Comparison of ENCODE assay signal across 22 cellular contexts in genomic region chr17:80803451-80804428, GRCh38.
DNase-seq lines count a peak whose midpoint lies in the region; ATAC-seq, FAIRE-seq and TF ChIP-seq lines count a peak whose summit lies in the region.
"Had no signal": no experiment of that assay in that cellular context is flagged by ENCODE, and none has a peak within 500 bp of the region (broad histone marks: within the 10 kb centered on the region; RNA-seq: fewer than 3 reads in every experiment).

No MANE protein-coding gene starts in this region.

- H3K27me3 ChIP-seq in H7 (ENCODE audit: control insufficient read depth, insufficient read depth, low read length) (no peaks in the 10 kb centered on the region), bronchial epithelial cell (ENCODE audit: control insufficient read depth, insufficient read depth, low read length) (no peaks in the 10 kb centered on the region), neural progenitor cell (no peaks in the 10 kb centered on the region)
- H3K27me3 ChIP-seq: upper lobe of left lung had no signal

- peaks cover 12% of the 10 kb centered on the region for H3K4me1 Mint-ChIP-seq in neural progenitor cell

- TF ChIP-seq CTCF in bronchial epithelial cell (IDR thresholded peaks at IDR 0.05; ENCODE audit: insufficient read depth, low read length, severe bottlenecking) = no peak
- no peak for TF ChIP-seq CTCF in neural progenitor cell (IDR thresholded peaks at IDR 0.05)

- H3K4me3 ChIP-seq in H7 (ENCODE audit: insufficient read depth, low read depth, low read length) (no peak overlapping the region), bronchial epithelial cell (ENCODE audit: low read depth, low read length) (no peak overlapping the region), neural progenitor cell (no peak overlapping the region)
- H3K4me3 ChIP-seq: A549, upper lobe of left lung had no signal

- H3K36me3 Mint-ChIP-seq in neural progenitor cell = peaks cover 15% of the 10 kb centered on the region

- peaks cover 9% of the 10 kb centered on the region for H3K4me1 ChIP-seq in neural progenitor cell
- H3K4me1 ChIP-seq: A549, upper lobe of left lung had no signal

- no peak for ATAC-seq in HG03175 (IDR thresholded peaks at IDR 0.05; ENCODE audit: unreplicated experiment)
- ATAC-seq: A549; CD8-positive, alpha-beta T cell had no signal

- H3K27me3 Mint-ChIP-seq in neural progenitor cell (ENCODE audit: insufficient read depth, low read depth) = no peaks in the 10 kb centered on the region

- no peak overlapping the region for H3K4me2 ChIP-seq in neural progenitor cell
- H3K4me2 ChIP-seq: A549, SK-N-SH had no signal

- no peak overlapping the region for H2AFZ ChIP-seq in neural progenitor cell (replicated peaks)

- no peaks in the 10 kb centered on the region for H4K20me1 ChIP-seq in neural progenitor cell (ENCODE audit: low read depth)

- no peak overlapping the region for H3K9ac ChIP-seq in neural progenitor cell
- H3K9ac ChIP-seq: SK-N-SH had no signal

- H3K9me3 ChIP-seq in neural progenitor cell (ENCODE audit: low read depth) = peaks cover 10% of the 10 kb centered on the region

- peak; percentile 44 for DNase-seq in activated CD8-positive, alpha-beta memory T cell treated with anti-CD3 and anti-CD28 coated beads for 24 hours
- no peak for DNase-seq in activated CD8-positive, alpha-beta memory T cell treated with anti-CD3 and anti-CD28 coated beads, Interleukin-2, amount 50 U/mL, for 4 hours
- DNase-seq in H7 (peak; percentile 51), bronchial epithelial cell (ENCODE audit: low read depth) (no peak), neural progenitor cell (ENCODE audit: low spot score) (no peak), GM12892 (ENCODE audit: insufficient read length) (no peak), superior temporal gyrus (ENCODE audit: extremely low spot score) (no peak)
- DNase-seq: amygdala; caudate nucleus; CD8-positive, alpha-beta T cell; dermis blood vessel endothelial cell; kidney glomerular epithelial cell; NCI-H1092 treated with DMSO at 0.1 percent for 48 hours; NCI-H187 treated with DMSO at 0.1 percent for 48 hours; NCI-H2227 treated with DMSO at 0.1 percent for 48 hours; NCI-H82; nucleus accumbens; SK-N-SH; stimulated activated CD4-positive, alpha-beta T cell treated with anti-CD3 and anti-CD28 coated beads, Interleukin-1b, Interleukin-23, amount 100 ng/mL, for 48 hours; upper lobe of left lung had no signal

- H3K36me3 ChIP-seq in H7 (replicated peaks; ENCODE audit: control insufficient read depth, insufficient read depth, low read length) (no peaks in the 10 kb centered on the region), bronchial epithelial cell (ENCODE audit: control insufficient read depth, insufficient read depth, low read length) (no peaks in the 10 kb centered on the region), neural progenitor cell (peaks cover 9% of the 10 kb centered on the region)
- H3K36me3 ChIP-seq: upper lobe of left lung had no signal

- no peaks in the 10 kb centered on the region for H3K79me2 ChIP-seq in neural progenitor cell (ENCODE audit: low read depth)

- no peak overlapping the region for H3K4me3 Mint-ChIP-seq in neural progenitor cell
- H3K4me3 Mint-ChIP-seq: CD8-positive, alpha-beta T cell had no signal

- H3K27ac Mint-ChIP-seq in neural progenitor cell = peak overlapping the region; percentile 76
- H3K27ac Mint-ChIP-seq: CD8-positive, alpha-beta T cell had no signal

- H3K27ac ChIP-seq in neural progenitor cell = no peak overlapping the region
- H3K27ac ChIP-seq: A549, upper lobe of left lung had no signal

- FAIRE-seq in bronchial epithelial cell (lab: Jason Lieb, UNC) = peak; percentile 43
- FAIRE-seq in GM12892 (lab: Jason Lieb, UNC) = no peak
- FAIRE-seq: A549 had no signal

- no peak for TF ChIP-seq POLR2A in GM12892 (IDR thresholded peaks at IDR 0.05; ENCODE audit: low read depth, low read length)

- H3F3A ChIP-seq in neural progenitor cell (ENCODE audit: low read depth) = no peaks in the 10 kb centered on the region

- peaks cover 11% of the 10 kb centered on the region for H3K9me3 Mint-ChIP-seq in neural progenitor cell

Comparison
In these comparisons a context has a peak if more than half of its experiments do, and no peak if none do; other contexts are left out.
1. DNase-seq: peak in activated CD8-positive, alpha-beta memory T cell treated with anti-CD3 and anti-CD28 coated beads for 24 hours (single experiment) and H7 (single experiment); none in activated CD8-positive, alpha-beta memory T cell treated with anti-CD3 and anti-CD28 coated beads, Interleukin-2, amount 50 U/mL, for 4 hours (single experiment), bronchial epithelial cell (single experiment), neural progenitor cell (single experiment), GM12892 (single experiment) and superior temporal gyrus (single experiment).